2 cellular contexts compared by ENCODE assay signal in genomic region chr15:52247032-52247431, GRCh38.
TF ChIP-seq lines count a peak whose summit lies in the region.

No MANE protein-coding gene starts in this region.

TF ChIP-seq in K562, 482 proteins besides CTCF, POLR2A, EP300 and RAD21:
- TF ChIP-seq SREBF1 (IDR thresholded peaks at IDR 0.05; ENCODE audit: borderline replicate concordance, low read depth, low read length) = no peak
- TF ChIP-seq ZNF766 (CRISPR knock-in tag; conservative IDR thresholded peaks at IDR 0.05) = 0 out of 2 replicates have a peak, but pooled peaks have one; percentile 34
- no peak for TF ChIP-seq CEBPG (CRISPR knock-in tag; IDR thresholded peaks at IDR 0.05)
- peak; percentile 88 to 93 for TF ChIP-seq CEBPG (tag; conservative IDR thresholded peaks at IDR 0.05 in 1 of 2, IDR thresholded peaks at IDR 0.05 in 1 of 2)
- TF ChIP-seq SIN3A (IDR thresholded peaks at IDR 0.05; ENCODE audit: borderline replicate concordance in 2 of 2, control insufficient read depth in 1 of 2, low read depth in 2 of 2, low read length in 2 of 2) = no peak
- TF ChIP-seq PTRF (tag; IDR thresholded peaks at IDR 0.05) = no peak
- TF ChIP-seq ETS2 (tag; IDR thresholded peaks at IDR 0.05; ENCODE audit: borderline replicate concordance, poor library complexity, severe bottlenecking) = no peak
- no peak for TF ChIP-seq ELF1 (tag; IDR thresholded peaks at IDR 0.05)
- peak; percentile 91 for TF ChIP-seq CEBPB (tag; IDR thresholded peaks at IDR 0.05)
- TF ChIP-seq MXI1 (IDR thresholded peaks at IDR 0.05; ENCODE audit: low read depth, low read length) = no peak
- TF ChIP-seq CAMTA2 (CRISPR knock-in tag; conservative IDR thresholded peaks at IDR 0.05) = no peak
- no peak for TF ChIP-seq PHB (CRISPR knock-in tag; IDR thresholded peaks at IDR 0.05)
TF ChIP-seq in K562: peak in this region for 3.

TF ChIP-seq in HepG2, 621 proteins besides CTCF, POLR2A, EP300 and RAD21:
- TF ChIP-seq ZNF740 (CRISPR knock-in tag; IDR thresholded peaks at IDR 0.05) (no peak), GLMP (CRISPR knock-in tag; IDR thresholded peaks at IDR 0.05; ENCODE audit: borderline replicate concordance) (no peak), MAF1 (CRISPR knock-in tag; IDR thresholded peaks at IDR 0.05; ENCODE audit: borderline replicate concordance) (no peak), CEBPB (IDR thresholded peaks at IDR 0.05; ENCODE audit: borderline replicate concordance, low read depth, low read length) (peak; percentile 49; the same call in 1 of the 2 replicates), ZNF333 (CRISPR knock-in tag; IDR thresholded peaks at IDR 0.05; ENCODE audit: borderline replicate concordance) (no peak), ZBTB3 (CRISPR knock-in tag; IDR thresholded peaks at IDR 0.05; ENCODE audit: borderline replicate concordance, low read depth) (no peak), ZNF7 (CRISPR knock-in tag; IDR thresholded peaks at IDR 0.05) (no peak)
